ENCODE assay signal across 19 cellular contexts in genomic region chr12:71581206-71581605, GRCh38.
A peak's percentile ranks its signal among the peaks of the same experiment; 100 is the strongest.
DNase-seq lines count a peak whose midpoint lies in the region; TF ChIP-seq lines count a peak whose summit lies in the region.
"Had no signal": no experiment of that assay in that cellular context is flagged by ENCODE, and none has a peak within 500 bp of the region (broad histone marks: within the 10 kb centered on the region; RNA-seq: fewer than 3 reads in every experiment).

No MANE protein-coding gene starts in this region.

- H3K36me3 ChIP-seq in H7 (replicated peaks; ENCODE audit: control insufficient read depth, insufficient read depth, low read length), result no peaks in the 10 kb centered on the region
- H3K36me3 ChIP-seq: esophagus muscularis mucosa, prostate gland had no signal

- H3K27me3 ChIP-seq in H7 (ENCODE audit: control insufficient read depth, insufficient read depth, low read length), result no peaks in the 10 kb centered on the region
- H3K27me3 ChIP-seq: esophagus muscularis mucosa had no signal

- CTCF ChIA-PET in RWPE1 (lab: Yijun Ruan, JAX), result interaction anchor here (0.7 kb wide), 1 partner anchor 297 kb away, joined by 3 read pairs; no protein-coding TSS in a partner anchor

- no peak for TF ChIP-seq CTCF in RWPE1 (conservative IDR thresholded peaks at IDR 0.05; ENCODE audit: low read depth)

- DNase-seq in H4 (ENCODE audit: low spot score), result peak; percentile 71
- DNase-seq in RWPE1 (ENCODE audit: low spot score), result peak; percentile 35
- DNase-seq in glomerular visceral epithelial cell (ENCODE audit: extremely low spot score), result peak; percentile 87
- peak; percentile 40 for DNase-seq in renal cortical epithelial cell (ENCODE audit: low read depth)
- no peak for DNase-seq in H7
- DNase-seq in activated CD4-positive, alpha-beta T cell treated with anti-CD3 and anti-CD28 coated beads for 1 hour, result no peak
- no peak for DNase-seq in AG08395 (ENCODE audit: low spot score)
- DNase-seq in Ammon's horn (ENCODE audit: low spot score), result no peak
- DNase-seq: activated CD4-positive, alpha-beta T cell treated with anti-CD3 and anti-CD28 coated beads, Interleukin-2, amount 10 ng/mL, durations not matched to agents 7 days and 5 days; activated CD8-positive, alpha-beta memory T cell treated with anti-CD3 and anti-CD28 coated beads, Interleukin-2, amount 50 U/mL, for 4 hours; activated gamma-delta T cell; amniotic stem cell; EL; NCI-H1417; OCI-M1; stimulated activated CD4-positive, alpha-beta T cell treated with anti-CD3 and anti-CD28 coated beads, Interleukin-4, amount 100 ng/mL, for 24 hours; stimulated activated naive CD8-positive, alpha-beta T cell treated with anti-CD3 and anti-CD28 coated beads, Interleukin-15, amount 100 ng/mL, for 72 hours had no signal

- POLR2A ChIA-PET in RWPE1 (lab: Yijun Ruan, JAX; ENCODE audit: low non-redundant PET), result no interaction called here

- H3K4me3 ChIP-seq in H7 (ENCODE audit: insufficient read depth, low read depth, low read length), result no peak overlapping the region
- H3K4me3 ChIP-seq: esophagus muscularis mucosa, prostate gland had no signal

- H3K27ac ChIP-seq in RWPE1, result no peak overlapping the region
- H3K27ac ChIP-seq: esophagus muscularis mucosa, prostate gland had no signal

Comparison
In these comparisons a context has a peak if more than half of its experiments do, and no peak if none do; other contexts are left out.
1. DNase-seq: peak in H4 (single experiment), RWPE1 (single experiment), glomerular visceral epithelial cell (single experiment) and renal cortical epithelial cell (single experiment); none in H7 (single experiment), activated CD4-positive, alpha-beta T cell treated with anti-CD3 and anti-CD28 coated beads for 1 hour (single experiment), AG08395 (single experiment) and Ammon's horn (single experiment).